Comparison of ENCODE assay signal across 1 cellular context in the genomic region with DNA sequence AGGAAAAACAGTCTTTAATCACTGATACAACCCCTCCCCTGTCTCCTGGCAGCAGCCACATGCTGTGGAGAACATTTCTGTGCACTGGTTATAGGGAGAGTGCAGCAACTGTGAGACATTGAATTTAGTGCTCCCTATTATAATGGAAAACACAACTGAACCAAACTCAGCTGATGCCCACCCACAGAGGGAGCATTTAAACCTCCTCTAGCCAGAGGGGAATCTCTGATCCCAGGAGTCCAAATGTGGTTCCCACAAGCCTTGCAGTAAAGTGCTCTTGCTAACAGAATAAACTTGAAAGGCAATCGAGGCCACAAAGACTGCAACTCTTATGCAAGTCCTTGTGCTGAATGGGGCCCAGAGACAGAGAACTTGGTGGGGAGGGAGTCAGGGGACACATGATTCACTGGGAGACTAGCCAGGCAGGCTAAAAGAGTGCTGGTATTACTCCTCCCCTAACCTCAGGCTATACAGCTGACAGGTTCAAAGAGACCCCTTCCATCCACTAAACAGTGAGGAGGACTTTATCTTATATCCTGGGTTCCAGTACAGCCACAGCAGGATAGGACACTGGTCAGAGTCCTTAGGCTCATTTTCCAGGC.
TF ChIP-seq lines count a peak whose summit lies in the region.

No MANE protein-coding gene starts in this region.

TF ChIP-seq in WTC11, 78 proteins besides CTCF, POLR2A, EP300 and RAD21 (continued from another document):
- TF ChIP-seq, protein P1, sequence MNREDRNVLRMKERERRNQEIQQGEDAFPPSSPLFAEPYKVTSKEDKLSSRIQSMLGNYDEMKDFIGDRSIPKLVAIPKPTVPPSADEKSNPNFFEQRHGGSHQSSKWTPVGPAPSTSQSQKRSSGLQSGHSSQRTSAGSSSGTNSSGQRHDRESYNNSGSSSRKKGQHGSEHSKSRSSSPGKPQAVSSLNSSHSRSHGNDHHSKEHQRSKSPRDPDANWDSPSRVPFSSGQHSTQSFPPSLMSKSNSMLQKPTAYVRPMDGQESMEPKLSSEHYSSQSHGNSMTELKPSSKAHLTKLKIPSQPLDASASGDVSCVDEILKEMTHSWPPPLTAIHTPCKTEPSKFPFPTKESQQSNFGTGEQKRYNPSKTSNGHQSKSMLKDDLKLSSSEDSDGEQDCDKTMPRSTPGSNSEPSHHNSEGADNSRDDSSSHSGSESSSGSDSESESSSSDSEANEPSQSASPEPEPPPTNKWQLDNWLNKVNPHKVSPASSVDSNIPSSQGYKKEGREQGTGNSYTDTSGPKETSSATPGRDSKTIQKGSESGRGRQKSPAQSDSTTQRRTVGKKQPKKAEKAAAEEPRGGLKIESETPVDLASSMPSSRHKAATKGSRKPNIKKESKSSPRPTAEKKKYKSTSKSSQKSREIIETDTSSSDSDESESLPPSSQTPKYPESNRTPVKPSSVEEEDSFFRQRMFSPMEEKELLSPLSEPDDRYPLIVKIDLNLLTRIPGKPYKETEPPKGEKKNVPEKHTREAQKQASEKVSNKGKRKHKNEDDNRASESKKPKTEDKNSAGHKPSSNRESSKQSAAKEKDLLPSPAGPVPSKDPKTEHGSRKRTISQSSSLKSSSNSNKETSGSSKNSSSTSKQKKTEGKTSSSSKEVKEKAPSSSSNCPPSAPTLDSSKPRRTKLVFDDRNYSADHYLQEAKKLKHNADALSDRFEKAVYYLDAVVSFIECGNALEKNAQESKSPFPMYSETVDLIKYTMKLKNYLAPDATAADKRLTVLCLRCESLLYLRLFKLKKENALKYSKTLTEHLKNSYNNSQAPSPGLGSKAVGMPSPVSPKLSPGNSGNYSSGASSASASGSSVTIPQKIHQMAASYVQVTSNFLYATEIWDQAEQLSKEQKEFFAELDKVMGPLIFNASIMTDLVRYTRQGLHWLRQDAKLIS (CRISPR knock-in tag; IDR thresholded peaks at IDR 0.05; ENCODE audit: borderline replicate concordance) = no peak
- no peak for TF ChIP-seq SMAD4 (CRISPR knock-in tag; IDR thresholded peaks at IDR 0.05)
- TF ChIP-seq NFYB (CRISPR knock-in tag; conservative IDR thresholded peaks at IDR 0.05; ENCODE audit: low read depth) = no peak
- TF ChIP-seq TCF7 (CRISPR knock-in tag; IDR thresholded peaks at IDR 0.05; ENCODE audit: low read depth) = no peak
- TF ChIP-seq ELF4 (CRISPR knock-in tag; IDR thresholded peaks at IDR 0.05; ENCODE audit: low read depth) = no peak
- TF ChIP-seq ZNF219 (CRISPR knock-in tag; IDR thresholded peaks at IDR 0.05; ENCODE audit: borderline replicate concordance) = no peak
- TF ChIP-seq, protein P2, sequence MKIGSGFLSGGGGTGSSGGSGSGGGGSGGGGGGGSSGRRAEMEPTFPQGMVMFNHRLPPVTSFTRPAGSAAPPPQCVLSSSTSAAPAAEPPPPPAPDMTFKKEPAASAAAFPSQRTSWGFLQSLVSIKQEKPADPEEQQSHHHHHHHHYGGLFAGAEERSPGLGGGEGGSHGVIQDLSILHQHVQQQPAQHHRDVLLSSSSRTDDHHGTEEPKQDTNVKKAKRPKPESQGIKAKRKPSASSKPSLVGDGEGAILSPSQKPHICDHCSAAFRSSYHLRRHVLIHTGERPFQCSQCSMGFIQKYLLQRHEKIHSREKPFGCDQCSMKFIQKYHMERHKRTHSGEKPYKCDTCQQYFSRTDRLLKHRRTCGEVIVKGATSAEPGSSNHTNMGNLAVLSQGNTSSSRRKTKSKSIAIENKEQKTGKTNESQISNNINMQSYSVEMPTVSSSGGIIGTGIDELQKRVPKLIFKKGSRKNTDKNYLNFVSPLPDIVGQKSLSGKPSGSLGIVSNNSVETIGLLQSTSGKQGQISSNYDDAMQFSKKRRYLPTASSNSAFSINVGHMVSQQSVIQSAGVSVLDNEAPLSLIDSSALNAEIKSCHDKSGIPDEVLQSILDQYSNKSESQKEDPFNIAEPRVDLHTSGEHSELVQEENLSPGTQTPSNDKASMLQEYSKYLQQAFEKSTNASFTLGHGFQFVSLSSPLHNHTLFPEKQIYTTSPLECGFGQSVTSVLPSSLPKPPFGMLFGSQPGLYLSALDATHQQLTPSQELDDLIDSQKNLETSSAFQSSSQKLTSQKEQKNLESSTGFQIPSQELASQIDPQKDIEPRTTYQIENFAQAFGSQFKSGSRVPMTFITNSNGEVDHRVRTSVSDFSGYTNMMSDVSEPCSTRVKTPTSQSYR (CRISPR knock-in tag; IDR thresholded peaks at IDR 0.05) = no peak
- TF ChIP-seq, protein P3, sequence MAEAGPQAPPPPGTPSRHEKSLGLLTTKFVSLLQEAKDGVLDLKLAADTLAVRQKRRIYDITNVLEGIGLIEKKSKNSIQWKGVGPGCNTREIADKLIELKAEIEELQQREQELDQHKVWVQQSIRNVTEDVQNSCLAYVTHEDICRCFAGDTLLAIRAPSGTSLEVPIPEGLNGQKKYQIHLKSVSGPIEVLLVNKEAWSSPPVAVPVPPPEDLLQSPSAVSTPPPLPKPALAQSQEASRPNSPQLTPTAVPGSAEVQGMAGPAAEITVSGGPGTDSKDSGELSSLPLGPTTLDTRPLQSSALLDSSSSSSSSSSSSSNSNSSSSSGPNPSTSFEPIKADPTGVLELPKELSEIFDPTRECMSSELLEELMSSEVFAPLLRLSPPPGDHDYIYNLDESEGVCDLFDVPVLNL (CRISPR knock-in tag; IDR thresholded peaks at IDR 0.05; ENCODE audit: borderline replicate concordance, low read depth) = no peak
- TF ChIP-seq GTF2I (CRISPR knock-in tag; conservative IDR thresholded peaks at IDR 0.05) = no peak
- TF ChIP-seq CREM (CRISPR knock-in tag; IDR thresholded peaks at IDR 0.05) = no peak
- TF ChIP-seq, protein P4, sequence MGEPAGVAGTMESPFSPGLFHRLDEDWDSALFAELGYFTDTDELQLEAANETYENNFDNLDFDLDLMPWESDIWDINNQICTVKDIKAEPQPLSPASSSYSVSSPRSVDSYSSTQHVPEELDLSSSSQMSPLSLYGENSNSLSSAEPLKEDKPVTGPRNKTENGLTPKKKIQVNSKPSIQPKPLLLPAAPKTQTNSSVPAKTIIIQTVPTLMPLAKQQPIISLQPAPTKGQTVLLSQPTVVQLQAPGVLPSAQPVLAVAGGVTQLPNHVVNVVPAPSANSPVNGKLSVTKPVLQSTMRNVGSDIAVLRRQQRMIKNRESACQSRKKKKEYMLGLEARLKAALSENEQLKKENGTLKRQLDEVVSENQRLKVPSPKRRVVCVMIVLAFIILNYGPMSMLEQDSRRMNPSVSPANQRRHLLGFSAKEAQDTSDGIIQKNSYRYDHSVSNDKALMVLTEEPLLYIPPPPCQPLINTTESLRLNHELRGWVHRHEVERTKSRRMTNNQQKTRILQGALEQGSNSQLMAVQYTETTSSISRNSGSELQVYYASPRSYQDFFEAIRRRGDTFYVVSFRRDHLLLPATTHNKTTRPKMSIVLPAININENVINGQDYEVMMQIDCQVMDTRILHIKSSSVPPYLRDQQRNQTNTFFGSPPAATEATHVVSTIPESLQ (CRISPR knock-in tag; IDR thresholded peaks at IDR 0.05) = no peak
- no peak for TF ChIP-seq ZNF671 (CRISPR knock-in tag; IDR thresholded peaks at IDR 0.05)
TF ChIP-seq in WTC11: peak in this region for 0.
